Comparison of ENCODE assay signal across 15 cellular contexts in the genomic region with DNA sequence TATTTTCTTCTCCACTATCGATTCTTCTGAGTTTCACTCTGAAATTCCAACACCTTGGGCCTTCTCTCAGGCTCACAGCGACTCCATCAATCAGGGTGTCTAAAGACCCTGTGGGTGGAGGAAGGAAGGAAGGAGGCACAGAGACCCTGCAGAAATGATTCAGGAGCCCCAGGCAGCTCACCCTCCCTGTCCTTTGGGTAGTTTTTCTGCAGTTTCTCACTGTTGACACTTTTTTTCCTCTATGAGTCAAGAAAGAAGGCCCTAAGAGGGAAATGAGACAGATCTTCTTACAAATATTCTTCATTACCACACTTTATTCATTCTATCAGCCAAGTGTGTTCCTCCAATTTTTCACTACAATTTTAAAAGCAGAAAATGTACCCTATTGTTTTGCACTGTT. TPM values are rescaled to one million over a fixed set of nuclear protein-coding genes. Genes with fewer than 3 reads are reported as not detected.
A peak's percentile ranks its signal among the peaks of the same experiment; 100 is the strongest.
DNase-seq lines count a peak whose midpoint lies in the region; ATAC-seq and TF ChIP-seq lines count a peak whose summit lies in the region.
"Had no signal": no experiment of that assay in that cellular context is flagged by ENCODE, and none has a peak within 500 bp of the region (broad histone marks: within the 10 kb centered on the region; RNA-seq: fewer than 3 reads in every experiment).

No MANE protein-coding gene starts in this region.

- peaks cover 7% of the 10 kb centered on the region for H3K4me1 Mint-ChIP-seq in activated naive CD4-positive, alpha-beta T cell treated with anti-CD3 and anti-CD28 coated beads, Interleukin-2, amount 50 U/mL, for 24 hours
- peaks cover 34 to 58% of the 10 kb centered on the region in 2 donors for H3K4me1 Mint-ChIP-seq in stimulated activated naive B cell treated with anti-CD40 and anti-IgM and Interleukin-4, amounts not matched to agents 10 μg/mL and 1 μg/mL and 100 μg/mL, for 72 hours
- H3K4me1 Mint-ChIP-seq in HFFc6 (ENCODE audit: low read depth) (no peaks in the 10 kb centered on the region), progenitor cell of endocrine pancreas (ENCODE audit: low read depth) (peaks cover 15% of the 10 kb centered on the region)

- H3K36me3 Mint-ChIP-seq in activated naive CD4-positive, alpha-beta T cell treated with anti-CD3 and anti-CD28 coated beads, Interleukin-2, amount 50 U/mL, for 24 hours = no peaks in the 10 kb centered on the region
- H3K36me3 Mint-ChIP-seq in stimulated activated naive B cell treated with anti-CD40 and anti-IgM and Interleukin-4, amounts not matched to agents 10 μg/mL and 1 μg/mL and 100 μg/mL, for 72 hours = no peaks in the 10 kb centered on the region
- H3K36me3 Mint-ChIP-seq in HFFc6 (ENCODE audit: low read depth) (no peaks in the 10 kb centered on the region), progenitor cell of endocrine pancreas (ENCODE audit: insufficient read depth) (no peaks in the 10 kb centered on the region)

- H3K4me3 Mint-ChIP-seq in activated naive CD4-positive, alpha-beta T cell treated with anti-CD3 and anti-CD28 coated beads, Interleukin-2, amount 50 U/mL, for 24 hours = no peak overlapping the region
- H3K4me3 Mint-ChIP-seq in stimulated activated naive B cell treated with anti-CD40 and anti-IgM and Interleukin-4, amounts not matched to agents 10 μg/mL and 1 μg/mL and 100 μg/mL, for 72 hours = peak overlapping the region; percentile 46 to 60
- H3K4me3 Mint-ChIP-seq in HFFc6 (no peak overlapping the region), progenitor cell of endocrine pancreas (ENCODE audit: low read depth) (no peak overlapping the region)

- no peak for DNase-seq in activated naive CD4-positive, alpha-beta T cell (lab: John Stamatoyannopoulos, UW)
- DNase-seq in stimulated activated naive B cell treated with anti-CD40 and anti-IgM and Interleukin-4, amounts not matched to agents 10 μg/mL and 1 μg/mL and 100 μg/mL, for 72 hours = no peak
- DNase-seq in HFFc6 = no peak
- DNase-seq in left lobe of liver (ENCODE audit: low spot score) = no peak
- no peak for DNase-seq in progenitor cell of endocrine pancreas (ENCODE audit: low spot score, unreplicated experiment)
- DNase-seq: colonic mucosa, DMS 273 treated with DMSO at 0.1 percent for 48 hours, PC-3 had no signal

- TF ChIP-seq CTCF in HFFc6 (IDR thresholded peaks at IDR 0.05) (no peak), progenitor cell of endocrine pancreas (IDR thresholded peaks at IDR 0.05; ENCODE audit: unreplicated experiment) (no peak)

- no peaks in the 10 kb centered on the region for H3K9me3 Mint-ChIP-seq in activated naive CD4-positive, alpha-beta T cell treated with anti-CD3 and anti-CD28 coated beads, Interleukin-2, amount 50 U/mL, for 24 hours
- H3K9me3 Mint-ChIP-seq in stimulated activated naive B cell treated with anti-CD40 and anti-IgM and Interleukin-4, amounts not matched to agents 10 μg/mL and 1 μg/mL and 100 μg/mL, for 72 hours = no peaks in the 10 kb centered on the region
- H3K9me3 Mint-ChIP-seq in HFFc6 (peaks cover 45% of the 10 kb centered on the region), progenitor cell of endocrine pancreas (ENCODE audit: low read depth) (no peaks in the 10 kb centered on the region)

- peak overlapping the region; percentile 41 for H3K27ac Mint-ChIP-seq in activated naive CD4-positive, alpha-beta T cell treated with anti-CD3 and anti-CD28 coated beads, Interleukin-2, amount 50 U/mL, for 24 hours
- peak overlapping the region; percentile 33 for H3K27ac Mint-ChIP-seq in stimulated activated naive B cell treated with anti-CD40 and anti-IgM and Interleukin-4, amounts not matched to agents 10 μg/mL and 1 μg/mL and 100 μg/mL, for 72 hours
- H3K27ac Mint-ChIP-seq in HFFc6 (no peak overlapping the region), progenitor cell of endocrine pancreas (no peak overlapping the region)

- H3K27me3 Mint-ChIP-seq in activated naive CD4-positive, alpha-beta T cell treated with anti-CD3 and anti-CD28 coated beads, Interleukin-2, amount 50 U/mL, for 24 hours = no peaks in the 10 kb centered on the region
- peaks cover 12 to 16% of the 10 kb centered on the region in 2 donors for H3K27me3 Mint-ChIP-seq in stimulated activated naive B cell treated with anti-CD40 and anti-IgM and Interleukin-4, amounts not matched to agents 10 μg/mL and 1 μg/mL and 100 μg/mL, for 72 hours
- H3K27me3 Mint-ChIP-seq in HFFc6 (ENCODE audit: insufficient read depth) = peaks cover 3% of the 10 kb centered on the region; the same call in 1 of the 2 replicates
- H3K27me3 Mint-ChIP-seq in progenitor cell of endocrine pancreas = peaks cover 19% of the 10 kb centered on the region

- ATAC-seq in HG02623 (IDR thresholded peaks at IDR 0.05; ENCODE audit: unreplicated experiment) = peak; percentile 15
- ATAC-seq in HG03378 (IDR thresholded peaks at IDR 0.05; ENCODE audit: unreplicated experiment) = peak; percentile 18
- ATAC-seq in stimulated activated naive B cell treated with anti-CD40 and anti-IgM and Interleukin-4, amounts not matched to agents 10 μg/mL and 1 μg/mL and 100 μg/mL, for 72 hours (replicated peaks) = peak; percentile 72 to 74
- no peak for ATAC-seq in left lobe of liver
- ATAC-seq: PC-3 had no signal

RNA-seq across cellular contexts. Expression of a gene that starts 34.2 kb away (rescaled TPM):
- total RNA-seq in HFFc6 (2021; fragmentation: NEBNext Ultra II Directional; extraction: Animal tissue kit (Norgen Biotek cat#: 25700)) = not detected
- total RNA-seq in left lobe of liver = not detected
- not detected in 2 replicates for total RNA-seq in progenitor cell of endocrine pancreas
- total RNA-seq: activated CD8-positive, alpha-beta memory T cell treated with anti-CD3 and anti-CD28 coated beads for 36 hours; colonic mucosa; fibroblast of lung; PC-3; renal cortical epithelial cell; T-helper 1 cell treated with Interleukin-12 subunit alpha and Interleukin-12 subunit beta and Interleukin-4 antibody, amounts not matched to agents 30 ng/mL and 1 ng/mL, for 36 hours had no signal

Comparison
In these comparisons a context has a peak if more than half of its experiments do, and no peak if none do; other contexts are left out.
1. H3K27ac Mint-ChIP-seq: peak in activated naive CD4-positive, alpha-beta T cell treated with anti-CD3 and anti-CD28 coated beads, Interleukin-2, amount 50 U/mL, for 24 hours (single experiment) and stimulated activated naive B cell treated with anti-CD40 and anti-IgM and Interleukin-4, amounts not matched to agents 10 μg/mL and 1 μg/mL and 100 μg/mL, for 72 hours (single experiment); none in HFFc6 (single experiment) and progenitor cell of endocrine pancreas (single experiment).
2. H3K4me3 Mint-ChIP-seq: peak in stimulated activated naive B cell treated with anti-CD40 and anti-IgM and Interleukin-4, amounts not matched to agents 10 μg/mL and 1 μg/mL and 100 μg/mL, for 72 hours (2 of 2); none in activated naive CD4-positive, alpha-beta T cell treated with anti-CD3 and anti-CD28 coated beads, Interleukin-2, amount 50 U/mL, for 24 hours (single experiment), HFFc6 (single experiment) and progenitor cell of endocrine pancreas (single experiment).